ENCODE assay signal across 8 cellular contexts in the genomic region with DNA sequence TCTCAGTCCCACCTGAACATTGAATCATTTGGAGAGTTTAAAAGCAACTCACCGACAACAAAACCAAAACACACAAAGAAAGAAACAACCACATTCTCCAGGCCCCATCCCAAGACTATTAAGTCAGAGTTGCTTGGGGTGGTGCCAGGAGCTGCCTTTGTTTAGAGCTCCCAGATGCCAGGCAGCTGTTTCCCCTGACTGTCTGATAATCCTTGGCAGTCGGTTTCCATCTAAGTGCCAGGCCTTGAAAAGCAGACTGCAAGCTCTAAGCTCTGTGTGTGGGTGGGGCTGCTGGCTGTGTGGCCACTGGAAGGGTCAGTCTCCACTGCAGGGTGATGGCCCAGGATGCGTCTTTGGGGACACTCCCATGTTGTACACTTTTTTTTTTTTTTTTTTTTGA.
DNase-seq lines count a peak whose midpoint lies in the region; ATAC-seq and TF ChIP-seq lines count a peak whose summit lies in the region.
"Had no signal": no experiment of that assay in that cellular context is flagged by ENCODE, and none has a peak within 500 bp of the region (broad histone marks: within the 10 kb centered on the region; RNA-seq: fewer than 3 reads in every experiment).

No MANE protein-coding gene starts in this region.

- peaks cover 0 to 14% (median 8%) of the 10 kb centered on the region in 4 donors for H3K4me1 ChIP-seq in upper lobe of left lung
- H3K4me1 ChIP-seq in ascending aorta, result no peaks in the 10 kb centered on the region
- no peaks in the 10 kb centered on the region for H3K4me1 ChIP-seq in CD8-positive, alpha-beta T cell (ENCODE audit: insufficient read depth, low read length)

- ATAC-seq in upper lobe of left lung (ENCODE audit: low FRiP score in 2 of 2), result peak; percentile 58 to 74
- no peak for ATAC-seq in CD8-positive, alpha-beta T cell

- H3K27me3 Mint-ChIP-seq in brain, result peaks cover 6% of the 10 kb centered on the region
- peaks cover 22% of the 10 kb centered on the region for H3K27me3 Mint-ChIP-seq in CD8-positive, alpha-beta T cell (ENCODE audit: low read depth)

- intact Hi-C loops in ascending aorta (cut with DNase I), result no loop called here
- intact Hi-C loops in CD8-positive, alpha-beta T cell (cut with DNase I, micrococcal nuclease), result no loop called here

- TF ChIP-seq POLR2A in upper lobe of left lung (IDR thresholded peaks at IDR 0.05), result no peak

- no peaks in the 10 kb centered on the region for H3K36me3 Mint-ChIP-seq in brain
- no peaks in the 10 kb centered on the region for H3K36me3 Mint-ChIP-seq in CD8-positive, alpha-beta T cell

- no peak overlapping the region for H3K4me3 Mint-ChIP-seq in brain
- no peak overlapping the region for H3K4me3 Mint-ChIP-seq in CD8-positive, alpha-beta T cell

- CTCF ChIA-PET in CD8-positive, alpha-beta T cell (lab: Charles Lee), result no interaction called here

- 24 to 25% methylated on average over 3 of the region's 3 CpGs for WGBS in upper lobe of left lung, 2 donors

- H3K9me3 ChIP-seq in upper lobe of left lung (no peaks in the 10 kb centered on the region), ascending aorta (no peaks in the 10 kb centered on the region)
- H3K9me3 ChIP-seq in CD8-positive, alpha-beta T cell (ENCODE audit: low read length), result no peaks in the 10 kb centered on the region

- TF ChIP-seq CTCF in brain (conservative IDR thresholded peaks at IDR 0.05) (no peak), upper lobe of left lung (IDR thresholded peaks at IDR 0.05) (no peak), ascending aorta (IDR thresholded peaks at IDR 0.05) (no peak)
- no peak for TF ChIP-seq CTCF in CD8-positive, alpha-beta T cell (IDR thresholded peaks at IDR 0.05)

- H3K27me3 ChIP-seq in upper lobe of left lung, result no peaks in the 10 kb centered on the region
- H3K27me3 ChIP-seq in ascending aorta, result no peaks in the 10 kb centered on the region
- H3K27me3 ChIP-seq in CD8-positive, alpha-beta T cell (ENCODE audit: insufficient read depth, low read length), result no peaks in the 10 kb centered on the region

- no peak overlapping the region for H3K4me3 ChIP-seq in upper lobe of left lung
- no peak overlapping the region for H3K4me3 ChIP-seq in ascending aorta
- H3K4me3 ChIP-seq in CD8-positive, alpha-beta T cell (ENCODE audit: low read depth, low read length), result no peak overlapping the region

- POLR2A ChIA-PET in CD8-positive, alpha-beta T cell (lab: Charles Lee), result no interaction called here

- H3K4me1 Mint-ChIP-seq in brain, result peaks cover 31% of the 10 kb centered on the region
- H3K4me1 Mint-ChIP-seq in CD8-positive, alpha-beta T cell (ENCODE audit: low read depth), result no peaks in the 10 kb centered on the region

- peak overlapping the region in 3 of 5 experiments; percentile 10 to 82 (median 76) for H3K27ac Mint-ChIP-seq in brain
- H3K27ac Mint-ChIP-seq in CD8-positive, alpha-beta T cell, result no peak overlapping the region

- H3K9me3 Mint-ChIP-seq in brain, result no peaks in the 10 kb centered on the region
- H3K9me3 Mint-ChIP-seq in CD8-positive, alpha-beta T cell, result no peaks in the 10 kb centered on the region

- H3K27ac ChIP-seq in upper lobe of left lung (peak overlapping the region in 1 of 4 donors; percentile 7), ascending aorta (no peak overlapping the region)
- H3K27ac ChIP-seq in CD8-positive, alpha-beta T cell (ENCODE audit: low read depth, low read length), result no peak overlapping the region

- TF ChIP-seq EP300 in upper lobe of left lung (IDR thresholded peaks at IDR 0.05), result peak in 1 of 4 donors; percentile 10

- no peaks in the 10 kb centered on the region for H3K36me3 ChIP-seq in upper lobe of left lung
- H3K36me3 ChIP-seq in ascending aorta, result no peaks in the 10 kb centered on the region
- H3K36me3 ChIP-seq in CD8-positive, alpha-beta T cell (ENCODE audit: insufficient read depth, low read length), result no peaks in the 10 kb centered on the region

- DNase-seq in M059J (ENCODE audit: low read depth) (peak; percentile 73), iris pigment epithelial cell (ENCODE audit: low read depth) (peak; percentile 53), upper lobe of left lung (peak in 1 of 2 donors; percentile 53), ascending aorta (ENCODE audit: low spot score in 2 of 2) (no peak)
- DNase-seq in activated CD4-positive, alpha-beta T cell treated with anti-CD3 and anti-CD28 coated beads, Interleukin-2, amount 50 U/mL, for 48 hours, result no peak
- no peak for DNase-seq in CD8-positive, alpha-beta T cell
- DNase-seq: activated CD4-positive, alpha-beta T cell treated with anti-CD3 and anti-CD28 coated beads for 4 hours had no signal

Comparison
In these comparisons a context has a peak if more than half of its experiments do, and no peak if none do; other contexts are left out.
1. DNase-seq: peak in M059J (single experiment) and iris pigment epithelial cell (single experiment); none in activated CD4-positive, alpha-beta T cell treated with anti-CD3 and anti-CD28 coated beads, Interleukin-2, amount 50 U/mL, for 48 hours (0 of 2), ascending aorta (0 of 2) and CD8-positive, alpha-beta T cell (0 of 7).